In the genomic region with DNA sequence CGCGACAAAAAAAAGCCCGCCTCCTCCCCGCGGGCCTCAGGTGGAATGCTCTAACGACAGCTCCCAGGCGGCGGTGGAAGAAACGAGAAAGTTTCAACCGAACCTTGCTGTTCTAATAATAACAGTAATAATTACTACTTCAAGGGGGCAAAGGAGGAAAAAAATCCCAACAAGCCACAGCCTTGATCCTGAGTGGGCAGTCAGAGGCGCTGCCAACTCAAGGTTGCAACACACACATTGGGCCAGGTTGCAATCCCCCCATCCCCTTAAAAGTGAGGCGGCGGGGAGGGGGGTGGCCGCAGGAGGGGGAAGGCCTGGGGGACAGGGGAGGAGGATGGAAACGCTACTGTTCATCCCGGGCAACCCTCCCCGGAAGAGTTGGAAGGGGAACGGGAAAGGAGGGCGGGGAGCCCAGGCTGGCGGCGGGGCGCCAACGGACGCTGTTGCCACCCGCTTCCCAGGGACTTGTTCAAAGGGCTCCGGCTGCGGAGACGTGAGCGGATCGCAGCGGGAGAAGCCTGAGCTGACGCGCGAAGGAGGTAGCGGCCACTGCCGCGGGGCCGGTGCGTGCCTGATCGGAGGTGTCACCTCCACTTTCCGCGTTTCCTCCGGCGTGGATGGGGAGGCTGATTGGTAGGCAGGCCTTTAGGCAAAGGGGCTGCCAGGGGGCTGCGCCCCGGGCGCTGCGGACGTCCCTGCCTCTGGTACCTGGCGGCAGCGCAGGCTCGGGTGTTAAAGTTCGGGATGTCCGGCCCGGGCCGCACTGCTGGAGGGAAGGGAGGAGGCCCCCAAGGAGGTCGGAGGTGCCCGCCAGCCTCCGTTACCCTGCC, we compare ENCODE assay signal across 8 cellular contexts. TPM values are rescaled to one million over a fixed set of nuclear protein-coding genes. Genes with fewer than 3 reads are reported as not detected.
A peak's percentile ranks its signal among the peaks of the same experiment; 100 is the strongest.
DNase-seq lines count a peak whose midpoint lies in the region; ATAC-seq and TF ChIP-seq lines count a peak whose summit lies in the region.

No MANE protein-coding gene starts in this region.

- H3K9me3 Mint-ChIP-seq in endothelial cell (ENCODE audit: unreplicated experiment): no peaks in the 10 kb centered on the region
- H3K9me3 Mint-ChIP-seq in mesothelial cell of epicardium: no peaks in the 10 kb centered on the region

- ATAC-seq in GM21723 (IDR thresholded peaks at IDR 0.05; ENCODE audit: unreplicated experiment) (peak; percentile 4), GM21360 (IDR thresholded peaks at IDR 0.05; ENCODE audit: unreplicated experiment) (no peak)

- H3K27ac Mint-ChIP-seq in endothelial cell (ENCODE audit: unreplicated experiment): no peak overlapping the region
- peak overlapping the region; percentile 99 for H3K27ac Mint-ChIP-seq in mesothelial cell of epicardium

- H3K27ac ChIP-seq in BLaER1 treated with 17β-estradiol and CSF1 and Interleukin-3, amounts not matched to agents 10 nM and 100 nM: peak overlapping the region; percentile 80 to 95 (median 93)

- peaks cover 22% of the 10 kb centered on the region for H3K4me1 Mint-ChIP-seq in endothelial cell (ENCODE audit: unreplicated experiment)
- H3K4me1 Mint-ChIP-seq in mesothelial cell of epicardium: peaks cover 34% of the 10 kb centered on the region

- no peaks in the 10 kb centered on the region for H3K36me3 ChIP-seq in BLaER1 treated with 17β-estradiol and CSF1 and Interleukin-3, amounts not matched to agents 10 nM and 100 nM

- peak overlapping the region; percentile 87 to 97 (median 94) for H3K9ac ChIP-seq in BLaER1 treated with 17β-estradiol and CSF1 and Interleukin-3, amounts not matched to agents 10 nM and 100 nM

- no peaks in the 10 kb centered on the region for H3K27me3 ChIP-seq in BLaER1 treated with 17β-estradiol and CSF1 and Interleukin-3, amounts not matched to agents 10 nM and 100 nM

- H3K9me3 ChIP-seq in BLaER1 treated with 17β-estradiol and CSF1 and Interleukin-3, amounts not matched to agents 10 nM and 100 nM (replicated peaks in 1 of 11): no peaks in the 10 kb centered on the region

- peak; percentile 64 for DNase-seq in NCI-H2171 treated with DMSO at 0.1 percent for 48 hours (lab: John Stamatoyannopoulos, UW)
- DNase-seq in activated CD8-positive, alpha-beta memory T cell treated with anti-CD3 and anti-CD28 coated beads, Interleukin-2, amount 50 U/mL, for 4 hours: peak; percentile 42
- peak; percentile 57 for DNase-seq in endothelial cell (ENCODE audit: low spot score)
- peak; percentile 37 to 72 for DNase-seq in mesothelial cell of epicardium (ENCODE audit: low spot score in 2 of 2, unreplicated experiment in 2 of 2)
- DNase-seq in stimulated activated CD8-positive, alpha-beta memory T cell treated with anti-CD3 and anti-CD28 coated beads, Interleukin-4, amount 100 ng/mL, for 1 hour (ENCODE audit: low read depth in 2 of 2, low spot score in 1 of 2): peak; percentile 17 to 30

- H3K4me2 ChIP-seq in BLaER1 treated with 17β-estradiol and CSF1 and Interleukin-3, amounts not matched to agents 10 nM and 100 nM: peak overlapping the region; percentile 61 to 98 (median 89)

- peaks cover 9 to 34% (median 32%) of the 10 kb centered on the region in 11 experiments; a peak in 21 of 22 replicates for H4K20me1 ChIP-seq in BLaER1 treated with 17β-estradiol and CSF1 and Interleukin-3, amounts not matched to agents 10 nM and 100 nM

- H3K36me3 Mint-ChIP-seq in endothelial cell (ENCODE audit: low read depth, unreplicated experiment) (no peaks in the 10 kb centered on the region), mesothelial cell of epicardium (no peaks in the 10 kb centered on the region)

- peaks cover 28 to 40% (median 35%) of the 10 kb centered on the region in 10 experiments for H3K4me1 ChIP-seq in BLaER1 treated with 17β-estradiol and CSF1 and Interleukin-3, amounts not matched to agents 10 nM and 100 nM

- peaks cover 14% of the 10 kb centered on the region for H3K27me3 Mint-ChIP-seq in endothelial cell (ENCODE audit: unreplicated experiment)
- H3K27me3 Mint-ChIP-seq in mesothelial cell of epicardium (ENCODE audit: low read depth): peaks cover 1% of the 10 kb centered on the region

- H3K4me3 Mint-ChIP-seq in endothelial cell (ENCODE audit: unreplicated experiment) (peak overlapping the region; percentile 96), mesothelial cell of epicardium (peak overlapping the region; percentile 92)

- H3K4me3 ChIP-seq in BLaER1 treated with 17β-estradiol and CSF1 and Interleukin-3, amounts not matched to agents 10 nM and 100 nM: peak overlapping the region; percentile 74 to 96 (median 86)

- TF ChIP-seq CTCF in endothelial cell (IDR thresholded peaks at IDR 0.05; ENCODE audit: unreplicated experiment): no peak
- no peak for TF ChIP-seq CTCF in mesothelial cell of epicardium (IDR thresholded peaks at IDR 0.05; ENCODE audit: unreplicated experiment)

RNA-seq across cellular contexts. Expression of gene SMARCA2, which starts 0.6 kb away (rescaled TPM):
- total RNA-seq in endothelial cell (ENCODE audit: unreplicated experiment) (43.7 TPM), mesothelial cell of epicardium (81.2 to 96.2 TPM (median 93.6 TPM) in 3 replicates)
